Comparison of ENCODE assay signal across 9 cellular contexts in the genomic region with DNA sequence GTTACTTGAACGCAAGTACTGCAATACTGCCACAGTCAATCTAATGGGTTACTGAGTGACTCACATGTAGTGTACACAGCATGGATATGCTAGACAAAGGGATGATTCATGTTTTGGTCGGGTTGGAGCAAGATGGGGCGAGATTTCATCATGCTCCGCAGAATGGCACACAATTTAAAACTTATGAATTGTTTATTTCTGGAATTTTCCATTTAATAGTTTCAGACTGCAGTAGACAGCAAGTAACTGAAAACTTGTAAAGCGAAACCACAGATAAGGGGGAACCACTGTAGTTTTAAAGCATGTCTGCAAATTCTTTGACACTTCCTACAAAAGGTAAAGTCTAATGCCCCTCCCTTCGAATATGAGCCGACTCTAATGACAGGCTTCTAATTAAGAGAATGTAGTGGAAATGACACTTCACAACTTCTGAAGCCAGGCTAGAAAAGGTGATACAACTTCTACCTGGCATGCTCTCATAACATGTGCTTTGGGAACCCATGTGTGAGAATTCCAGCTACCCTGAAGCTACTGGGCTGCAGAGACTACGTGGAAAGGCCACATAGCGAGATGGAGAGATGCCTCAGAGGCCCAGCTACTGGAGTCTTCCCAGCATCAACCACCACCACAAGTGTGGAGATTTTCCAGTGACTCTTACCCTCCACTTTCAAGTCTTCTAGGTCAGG.
A peak's percentile ranks its signal among the peaks of the same experiment; 100 is the strongest.
DNase-seq lines count a peak whose midpoint lies in the region; TF ChIP-seq lines count a peak whose summit lies in the region.
"Had no signal": no experiment of that assay in that cellular context is flagged by ENCODE, and none has a peak within 500 bp of the region (broad histone marks: within the 10 kb centered on the region; RNA-seq: fewer than 3 reads in every experiment).

No MANE protein-coding gene starts in this region.

- CTCF ChIA-PET in RWPE1 (lab: Yijun Ruan, JAX), result no interaction called here

- POLR2A ChIA-PET in RWPE1 (lab: Yijun Ruan, JAX; ENCODE audit: low non-redundant PET), result no interaction called here

- DNase-seq in DMS153 (lab: John Stamatoyannopoulos, UW) (peak; percentile 9), DMS153 treated with DMSO at 0.1 percent for 48 hours (lab: John Stamatoyannopoulos, UW; ENCODE audit: unreplicated experiment) (no peak), RWPE1 (ENCODE audit: low spot score) (peak; percentile 83), epithelial cell of esophagus (ENCODE audit: low read depth) (peak; percentile 96), DMS 273 treated with DMSO at 0.1 percent for 48 hours (lab: John Stamatoyannopoulos, UW) (no peak), NCI-H2029 treated with DMSO at 0.1 percent for 48 hours (lab: John Stamatoyannopoulos, UW) (no peak), NCI-H2227 (lab: John Stamatoyannopoulos, UW; ENCODE audit: unreplicated experiment) (no peak)
- DNase-seq in stimulated activated CD8-positive, alpha-beta memory T cell treated with anti-CD3 and anti-CD28 coated beads, Interleukin-4, amount 100 ng/mL, for 48 hours, result peak; percentile 41

- TF ChIP-seq CTCF in RWPE1 (conservative IDR thresholded peaks at IDR 0.05; ENCODE audit: low read depth), result no peak
- TF ChIP-seq CTCF in epithelial cell of esophagus (IDR thresholded peaks at IDR 0.05; ENCODE audit: insufficient read depth, low read depth, low read length, missing control alignments), result no peak

- H3K27ac ChIP-seq in RWPE1, result peak overlapping the region; percentile 92
- H3K27ac ChIP-seq: 22Rv1 had no signal

- H3K4me3 ChIP-seq in epithelial cell of esophagus (ENCODE audit: low read length), result no peak overlapping the region

Comparison
In these comparisons a context has a peak if more than half of its experiments do, and no peak if none do; other contexts are left out.
1. DNase-seq: peak in DMS153 (single experiment), RWPE1 (single experiment), epithelial cell of esophagus (single experiment) and stimulated activated CD8-positive, alpha-beta memory T cell treated with anti-CD3 and anti-CD28 coated beads, Interleukin-4, amount 100 ng/mL, for 48 hours (single experiment); none in DMS153 treated with DMSO at 0.1 percent for 48 hours (single experiment), DMS 273 treated with DMSO at 0.1 percent for 48 hours (single experiment), NCI-H2029 treated with DMSO at 0.1 percent for 48 hours (single experiment) and NCI-H2227 (single experiment).